3 cellular contexts compared by ENCODE assay signal in the genomic region with DNA sequence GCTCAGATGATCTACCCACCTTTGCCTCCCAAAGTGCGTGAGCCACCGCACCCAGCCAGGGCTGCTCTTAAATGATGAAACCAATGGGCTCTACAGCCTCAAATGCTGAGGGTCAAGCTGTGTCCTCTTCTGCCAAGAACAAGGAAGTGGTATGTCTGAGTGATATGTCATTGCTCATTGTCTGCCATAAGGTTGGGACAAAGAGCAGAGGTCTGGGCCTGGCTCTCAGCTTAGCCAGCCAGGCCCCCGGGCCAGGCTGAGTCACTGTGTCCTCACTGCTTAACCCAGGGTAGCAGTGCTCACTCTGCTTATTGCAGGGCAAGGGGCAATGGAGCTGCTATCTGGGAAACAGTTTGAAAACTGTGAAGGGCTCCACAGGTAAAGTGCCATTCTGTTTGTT.
A peak's percentile ranks its signal among the peaks of the same experiment; 100 is the strongest.
TF ChIP-seq lines count a peak whose summit lies in the region.

No MANE protein-coding gene starts in this region.

TF ChIP-seq in A549, 52 proteins besides CTCF, POLR2A, EP300 and RAD21 (continued from another document):
- TF ChIP-seq, protein P1, sequence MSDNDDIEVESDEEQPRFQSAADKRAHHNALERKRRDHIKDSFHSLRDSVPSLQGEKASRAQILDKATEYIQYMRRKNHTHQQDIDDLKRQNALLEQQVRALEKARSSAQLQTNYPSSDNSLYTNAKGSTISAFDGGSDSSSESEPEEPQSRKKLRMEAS (IDR thresholded peaks at IDR 0.05), result peak; percentile 52; the same call in 1 of the 2 replicates
- peak; percentile 22 for TF ChIP-seq MAFK (IDR thresholded peaks at IDR 0.05; ENCODE audit: partially characterized antibody)
- peak; percentile 22; the same call in 1 of the 2 replicates for TF ChIP-seq GATA3 (IDR thresholded peaks at IDR 0.05; ENCODE audit: borderline replicate concordance)
- TF ChIP-seq TFCP2L1 (CRISPR knock-in tag; IDR thresholded peaks at IDR 0.05), result no peak
- TF ChIP-seq NFE2L2 (conservative IDR thresholded peaks at IDR 0.05; ENCODE audit: low read length), result no peak
- TF ChIP-seq JUNB (IDR thresholded peaks at IDR 0.05), result peak; percentile 25; the same call in 1 of the 2 replicates
- TF ChIP-seq EHF (CRISPR knock-in tag; IDR thresholded peaks at IDR 0.05), result peak; percentile 72; the same call in 1 of the 2 replicates
- no peak for TF ChIP-seq ZC3H11A (IDR thresholded peaks at IDR 0.05)
- TF ChIP-seq KDM5A (IDR thresholded peaks at IDR 0.05), result no peak
- no peak for TF ChIP-seq ZNF302 (CRISPR knock-in tag; IDR thresholded peaks at IDR 0.05)

TF ChIP-seq in HEK293, 187 proteins besides CTCF, POLR2A, EP300 and RAD21 (continued from another document):
- no peak for TF ChIP-seq ZNF202 (tag by site-specific recombination; IDR thresholded peaks at IDR 0.05; ENCODE audit: borderline replicate concordance)
- TF ChIP-seq ZNF10 (tag by site-specific recombination; IDR thresholded peaks at IDR 0.05), result 0 out of 2 replicates have a peak, but pooled peaks have one; percentile 12
- TF ChIP-seq ZNF701 (tag by site-specific recombination; IDR thresholded peaks at IDR 0.05), result no peak
- peak; percentile 63; the same call in 1 of the 2 replicates for TF ChIP-seq ZBTB20 (tag by site-specific recombination; IDR thresholded peaks at IDR 0.05)
- no peak for TF ChIP-seq ZSCAN16 (tag by site-specific recombination; IDR thresholded peaks at IDR 0.05)

TF ChIP-seq in SK-N-SH, 30 proteins besides CTCF, POLR2A, EP300 and RAD21 (continued from another document):
- TF ChIP-seq SMC3 (IDR thresholded peaks at IDR 0.05; ENCODE audit: low read depth, low read length), result peak; percentile 21; the same call in 1 of the 2 replicates
- TF ChIP-seq, protein P2, sequence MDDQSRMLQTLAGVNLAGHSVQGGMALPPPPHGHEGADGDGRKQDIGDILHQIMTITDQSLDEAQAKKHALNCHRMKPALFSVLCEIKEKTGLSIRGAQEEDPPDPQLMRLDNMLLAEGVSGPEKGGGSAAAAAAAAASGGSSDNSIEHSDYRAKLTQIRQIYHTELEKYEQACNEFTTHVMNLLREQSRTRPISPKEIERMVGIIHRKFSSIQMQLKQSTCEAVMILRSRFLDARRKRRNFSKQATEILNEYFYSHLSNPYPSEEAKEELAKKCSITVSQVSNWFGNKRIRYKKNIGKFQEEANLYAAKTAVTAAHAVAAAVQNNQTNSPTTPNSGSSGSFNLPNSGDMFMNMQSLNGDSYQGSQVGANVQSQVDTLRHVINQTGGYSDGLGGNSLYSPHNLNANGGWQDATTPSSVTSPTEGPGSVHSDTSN (IDR thresholded peaks at IDR 0.05), result peak; percentile 88
- TF ChIP-seq FOSL2 (IDR thresholded peaks at IDR 0.05; ENCODE audit: borderline replicate concordance, low read depth), result peak; percentile 23; the same call in 1 of the 2 replicates
- TF ChIP-seq MEF2A (IDR thresholded peaks at IDR 0.05; ENCODE audit: borderline replicate concordance, low read depth), result no peak
- TF ChIP-seq TEAD4 (IDR thresholded peaks at IDR 0.05; ENCODE audit: borderline replicate concordance, insufficient read depth), result 0 out of 2 replicates have a peak, but pooled peaks have one; percentile 28
- TF ChIP-seq TCF12 (IDR thresholded peaks at IDR 0.05), result peak; percentile 90
- peak; percentile 59 for TF ChIP-seq NFIC (IDR thresholded peaks at IDR 0.05; ENCODE audit: borderline replicate concordance)
- TF ChIP-seq GATA2 (CRISPR knock-in tag; IDR thresholded peaks at IDR 0.05), result peak; percentile 77
- no peak for TF ChIP-seq FOXM1 (IDR thresholded peaks at IDR 0.05; ENCODE audit: low read depth)
- peak; percentile 38; the same call in 1 of the 2 replicates for TF ChIP-seq POLR2AphosphoS5 (IDR thresholded peaks at IDR 0.05; ENCODE audit: low read depth, low read length)
